Comparison of ENCODE assay signal across 1 cellular context in genomic region chr1:167916766-167917511, GRCh38.
TF ChIP-seq lines count a peak whose summit lies in the region.

No MANE protein-coding gene starts in this region.

TF ChIP-seq in K562, 482 proteins besides CTCF, POLR2A, EP300 and RAD21:
- peak; percentile 30; the same call in 1 of the 2 replicates for TF ChIP-seq ZNF316 (IDR thresholded peaks at IDR 0.05)
- no peak for TF ChIP-seq KDM5B (IDR thresholded peaks at IDR 0.05; ENCODE audit: insufficient replicate concordance, low read depth, low read length)
